26 cellular contexts compared by ENCODE assay signal in genomic region chr10:97060441-97061084, GRCh38.
"Had no signal": no experiment of that assay in that cellular context is flagged by ENCODE, and none has a peak within 500 bp of the region (broad histone marks: within the 10 kb centered on the region; RNA-seq: fewer than 3 reads in every experiment).

No MANE protein-coding gene starts in this region.

- H3K27me3 Mint-ChIP-seq: activated CD4-positive, alpha-beta memory T cell treated with anti-CD3 and anti-CD28 coated beads, Interleukin-2, amount 10 ng/mL, durations not matched to agents 7 days and 5 days; activated CD4-positive, alpha-beta T cell treated with anti-CD3 and anti-CD28 coated beads, Interleukin-2, amount 10 ng/mL, durations not matched to agents 7 days and 5 days; activated T-cell treated with anti-CD3 and anti-CD28 coated beads, Interleukin-2, amount 50 U/mL, for 24 hours had no signal

- H3K4me1 ChIP-seq: left lung, lower lobe of right lung, right lobe of liver, suprapubic skin, upper lobe of right lung had no signal

- H3K4me2 ChIP-seq: neural progenitor cell had no signal

- H3K27ac ChIP-seq: body of pancreas, cardiac muscle cell, left lung, lower lobe of right lung, neural progenitor cell, right lobe of liver, suprapubic skin, tibial artery, upper lobe of right lung had no signal

- H3K36me3 ChIP-seq: cardiac muscle cell, left lung, lower lobe of right lung, neural progenitor cell, right lobe of liver, suprapubic skin, tibial artery, upper lobe of right lung had no signal

- DNase-seq: activated CD4-positive, alpha-beta memory T cell treated with anti-CD3 and anti-CD28 coated beads, Interleukin-2, amount 10 ng/mL, durations not matched to agents 7 days and 5 days; activated CD4-positive, alpha-beta T cell treated with anti-CD3 and anti-CD28 coated beads for 1 hour; activated CD4-positive, alpha-beta T cell treated with anti-CD3 and anti-CD28 coated beads, Interleukin-2, amount 10 ng/mL, durations not matched to agents 7 days and 5 days; activated CD8-positive, alpha-beta memory T cell treated with anti-CD3 and anti-CD28 coated beads, Interleukin-2, amount 50 U/mL, for 48 hours; activated gamma-delta T cell; activated naive CD4-positive, alpha-beta T cell treated with anti-CD3 and anti-CD28 coated beads, Interleukin-2, amount 10 ng/mL, durations not matched to agents 7 days and 5 days; activated T-cell treated with anti-CD3 and anti-CD28 coated beads, Interleukin-2, amount 50 U/mL, for 24 hours; anterior cingulate cortex; body of pancreas; endodermal cell; foreskin melanocyte; left lung; lower lobe of right lung; mesenchymal stem cell; naive thymus-derived CD8-positive, alpha-beta T cell; right lobe of liver; stimulated activated CD4-positive, alpha-beta T cell treated with anti-CD3 and anti-CD28 coated beads, Interleukin-2, amount 100 ng/mL, for 24 hours; stimulated activated naive CD4-positive, alpha-beta T cell; T-helper 2 cell; tibial artery had no signal

- H3K4me3 ChIP-seq: body of pancreas, cardiac muscle cell, left lung, lower lobe of right lung, neural progenitor cell, right lobe of liver, suprapubic skin, tibial artery, upper lobe of right lung had no signal

- H3K4me1 Mint-ChIP-seq: activated CD4-positive, alpha-beta memory T cell treated with anti-CD3 and anti-CD28 coated beads, Interleukin-2, amount 10 ng/mL, durations not matched to agents 7 days and 5 days; activated CD4-positive, alpha-beta T cell treated with anti-CD3 and anti-CD28 coated beads, Interleukin-2, amount 10 ng/mL, durations not matched to agents 7 days and 5 days; activated naive CD4-positive, alpha-beta T cell treated with anti-CD3 and anti-CD28 coated beads, Interleukin-2, amount 10 ng/mL, durations not matched to agents 7 days and 5 days; naive thymus-derived CD8-positive, alpha-beta T cell had no signal

- H3K27me3 ChIP-seq: body of pancreas, cardiac muscle cell, neural progenitor cell, right lobe of liver, upper lobe of right lung had no signal

- H3K4me3 Mint-ChIP-seq: activated CD4-positive, alpha-beta memory T cell treated with anti-CD3 and anti-CD28 coated beads, Interleukin-2, amount 10 ng/mL, durations not matched to agents 7 days and 5 days; activated CD4-positive, alpha-beta T cell treated with anti-CD3 and anti-CD28 coated beads, Interleukin-2, amount 10 ng/mL, durations not matched to agents 7 days and 5 days; activated naive CD4-positive, alpha-beta T cell treated with anti-CD3 and anti-CD28 coated beads, Interleukin-2, amount 10 ng/mL, durations not matched to agents 7 days and 5 days; activated T-cell treated with anti-CD3 and anti-CD28 coated beads, Interleukin-2, amount 50 U/mL, for 24 hours; endodermal cell; naive thymus-derived CD8-positive, alpha-beta T cell; neural progenitor cell; WTC11 had no signal

- ATAC-seq: body of pancreas; esophagus mucosa; left lung; lower lobe of right lung; naive thymus-derived CD8-positive, alpha-beta T cell; right lobe of liver; upper lobe of right lung had no signal

- H2AFZ ChIP-seq: neural progenitor cell had no signal

- H3K9ac ChIP-seq: neural progenitor cell had no signal

- H3K9me3 ChIP-seq: body of pancreas, left lung, lower lobe of right lung, right lobe of liver, suprapubic skin, tibial artery, upper lobe of right lung had no signal

- H3K9me3 Mint-ChIP-seq: activated CD4-positive, alpha-beta memory T cell treated with anti-CD3 and anti-CD28 coated beads, Interleukin-2, amount 10 ng/mL, durations not matched to agents 7 days and 5 days; activated CD4-positive, alpha-beta T cell treated with anti-CD3 and anti-CD28 coated beads, Interleukin-2, amount 10 ng/mL, durations not matched to agents 7 days and 5 days; activated naive CD4-positive, alpha-beta T cell treated with anti-CD3 and anti-CD28 coated beads, Interleukin-2, amount 10 ng/mL, durations not matched to agents 7 days and 5 days; activated T-cell treated with anti-CD3 and anti-CD28 coated beads, Interleukin-2, amount 50 U/mL, for 24 hours; endodermal cell; naive thymus-derived CD8-positive, alpha-beta T cell; neural progenitor cell; WTC11 had no signal

- H3K27ac Mint-ChIP-seq: activated CD4-positive, alpha-beta memory T cell treated with anti-CD3 and anti-CD28 coated beads, Interleukin-2, amount 10 ng/mL, durations not matched to agents 7 days and 5 days; activated CD4-positive, alpha-beta T cell treated with anti-CD3 and anti-CD28 coated beads, Interleukin-2, amount 10 ng/mL, durations not matched to agents 7 days and 5 days; activated naive CD4-positive, alpha-beta T cell treated with anti-CD3 and anti-CD28 coated beads, Interleukin-2, amount 10 ng/mL, durations not matched to agents 7 days and 5 days; activated T-cell treated with anti-CD3 and anti-CD28 coated beads, Interleukin-2, amount 50 U/mL, for 24 hours; endodermal cell; naive thymus-derived CD8-positive, alpha-beta T cell; neural progenitor cell; WTC11 had no signal
